8 cellular contexts compared by ENCODE assay signal in the genomic region with DNA sequence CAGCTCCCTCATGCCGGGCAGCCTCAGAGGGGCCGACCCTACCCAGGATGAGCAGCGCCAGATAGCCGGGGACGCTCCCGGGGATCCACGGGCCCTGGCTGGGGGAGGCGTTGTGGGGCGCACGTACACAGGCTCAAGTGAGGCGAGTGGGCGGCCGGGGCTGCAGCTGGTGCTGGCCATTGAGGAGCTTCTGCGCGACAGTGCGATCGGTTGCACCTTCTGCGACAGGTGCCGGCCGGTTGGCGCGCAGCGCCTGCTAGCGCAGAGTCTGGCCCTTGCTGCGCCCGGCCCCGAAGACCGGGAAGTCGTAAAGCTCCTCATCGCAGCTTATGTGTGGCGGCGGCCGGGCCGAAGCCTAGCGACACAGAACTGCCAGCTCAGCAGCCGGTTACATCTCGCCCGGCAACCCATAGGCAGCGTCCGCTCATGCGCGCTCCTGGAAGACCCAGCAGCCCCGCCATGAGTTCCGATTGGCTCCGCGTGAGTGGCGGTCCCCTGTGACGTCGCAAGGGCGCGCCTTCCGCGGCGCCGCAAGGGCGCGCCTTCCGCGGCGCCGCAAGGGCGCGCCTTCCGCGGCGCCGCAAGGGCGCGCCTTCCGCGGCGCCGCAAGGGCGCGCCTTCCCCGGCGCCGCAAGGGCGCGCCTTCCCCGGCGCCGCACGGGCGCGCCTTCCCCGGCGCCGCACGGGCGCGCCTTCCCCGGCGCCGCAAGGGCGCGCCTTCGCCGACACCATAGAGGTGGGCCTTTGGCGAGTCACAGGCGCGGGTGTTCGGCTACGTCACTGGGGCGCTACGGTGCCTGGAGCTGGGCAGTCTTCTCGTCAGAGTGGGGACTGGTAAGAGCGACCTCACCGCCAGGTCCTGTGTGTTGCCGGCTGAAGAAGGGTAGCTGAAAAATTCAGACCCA.
DNase-seq lines count a peak whose midpoint lies in the region; ATAC-seq and TF ChIP-seq lines count a peak whose summit lies in the region.
"Not testable (repeated sequence)": the region's sequence is repeated elsewhere in the genome, so short reads cannot be mapped to it uniquely, and the experiment has no call there.

No MANE protein-coding gene starts in this region.

- H3K9me3 ChIP-seq in right cardiac atrium (ENCODE audit: control insufficient read depth, low read length) = not testable (repeated sequence)

- H3K27ac ChIP-seq in 22Rv1 (peak overlapping the region; percentile 99), angular gyrus (ENCODE audit: low read depth, low read length) (peak overlapping the region; percentile 95), right cardiac atrium (ENCODE audit: low read length) (peak overlapping the region; percentile 73)

- DNase-seq in NCI-H1694 treated with DMSO at 0.1 percent for 48 hours (lab: John Stamatoyannopoulos, UW) (peak; percentile 41), right cardiac atrium (peak; percentile 96 to 98 (median 98)), sciatic nerve (ENCODE audit: low spot score) (peak; percentile 94)
- peak; percentile 95 for DNase-seq in T-helper 2 cell treated with Interferon-gamma antibody and Interleukin-4, amounts not matched to agents 5 μg/mL and 100 μg/mL, for 36 hours (ENCODE audit: low spot score)

- WGBS in right cardiac atrium = under 1% methylated on average over 109 of the region's 110 CpGs

- TF ChIP-seq CTCF in 22Rv1 (IDR thresholded peaks at IDR 0.05) = not testable (repeated sequence)

- H3K27me3 ChIP-seq in right cardiac atrium (ENCODE audit: control insufficient read depth, insufficient read depth) = not testable (repeated sequence)

- H3K4me3 ChIP-seq in right cardiac atrium (ENCODE audit: low read length) = peak overlapping the region; percentile 21

- H3K27me3 Mint-ChIP-seq in T-helper 2 cell treated with Interferon-gamma antibody and Interleukin-4, amounts not matched to agents 5 μg/mL and 100 μg/mL, for 36 hours (ENCODE audit: low read depth) = not testable (repeated sequence)

- H3K27ac Mint-ChIP-seq in T-helper 2 cell treated with Interferon-gamma antibody and Interleukin-4, amounts not matched to agents 5 μg/mL and 100 μg/mL, for 36 hours = peak overlapping the region; percentile 99

- intact Hi-C loops in right cardiac atrium (cut with DNase I); sciatic nerve (cut with DNase I): not testable (repeated sequence)

- ATAC-seq in GM18511 (IDR thresholded peaks at IDR 0.05; ENCODE audit: unreplicated experiment) (peak; percentile 98), HG02943 (IDR thresholded peaks at IDR 0.05; ENCODE audit: low read depth, unreplicated experiment) (peak; percentile 100), right cardiac atrium (peak; percentile 100), sciatic nerve (peak; percentile 100)

- H3K36me3 Mint-ChIP-seq in T-helper 2 cell treated with Interferon-gamma antibody and Interleukin-4, amounts not matched to agents 5 μg/mL and 100 μg/mL, for 36 hours (ENCODE audit: low read depth) = not testable (repeated sequence)

- not testable (repeated sequence) for H3K4me1 Mint-ChIP-seq in T-helper 2 cell treated with Interferon-gamma antibody and Interleukin-4, amounts not matched to agents 5 μg/mL and 100 μg/mL, for 36 hours (ENCODE audit: low read depth)

- not testable (repeated sequence) for H3K4me1 ChIP-seq in right cardiac atrium (ENCODE audit: control insufficient read depth, insufficient read depth, low read length)

- not testable (repeated sequence) for H3K9me3 Mint-ChIP-seq in T-helper 2 cell treated with Interferon-gamma antibody and Interleukin-4, amounts not matched to agents 5 μg/mL and 100 μg/mL, for 36 hours

- H3K4me3 Mint-ChIP-seq in T-helper 2 cell treated with Interferon-gamma antibody and Interleukin-4, amounts not matched to agents 5 μg/mL and 100 μg/mL, for 36 hours = peak overlapping the region; percentile 92

Comparison
In these comparisons a context has a peak if more than half of its experiments do, and no peak if none do; other contexts are left out.
1. Peak in every context shown above with its lines: DNase-seq, ATAC-seq, H3K4me3 ChIP-seq and H3K27ac ChIP-seq.
2. DNase-seq: peak in every context shown above with its lines; median percentile 98 in right cardiac atrium; 95 in T-helper 2 cell treated with Interferon-gamma antibody and Interleukin-4, amounts not matched to agents 5 μg/mL and 100 μg/mL, for 36 hours; 94 in sciatic nerve; 41 in NCI-H1694 treated with DMSO at 0.1 percent for 48 hours.